ENCODE assay signal across 1 cellular context in the genomic region with DNA sequence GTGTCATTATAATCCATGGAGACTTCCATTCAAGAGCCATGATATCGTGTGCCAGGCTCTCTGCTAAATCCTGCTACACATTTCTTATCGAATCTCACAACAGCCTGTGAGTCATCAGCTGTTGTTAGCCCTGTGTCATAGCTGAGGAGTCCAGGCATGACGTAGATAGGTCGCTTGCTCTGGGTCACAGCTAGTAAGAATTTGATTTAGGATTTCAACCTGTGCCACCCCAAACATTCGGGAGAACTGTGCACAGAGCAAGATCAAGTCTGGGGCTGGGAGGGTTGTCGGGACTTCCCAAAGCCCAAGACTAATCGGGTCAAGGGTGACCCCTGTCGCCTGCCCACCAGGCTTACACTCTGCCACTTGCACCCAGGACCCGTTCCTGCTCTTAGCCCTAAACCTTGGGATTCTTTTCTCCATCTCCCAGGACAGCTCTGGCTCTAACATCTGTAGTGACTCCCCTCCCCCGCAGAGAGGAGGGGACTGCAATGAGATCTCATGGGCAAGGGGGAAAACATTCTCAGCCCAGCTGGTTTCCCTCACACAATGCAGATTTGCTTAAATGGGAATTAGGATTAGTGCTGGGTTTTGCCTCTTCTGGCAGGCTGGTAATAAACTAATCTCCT.
A peak's percentile ranks its signal among the peaks of the same experiment; 100 is the strongest.
TF ChIP-seq lines count a peak whose summit lies in the region.

No MANE protein-coding gene starts in this region.

TF ChIP-seq in K562, 482 proteins besides CTCF, POLR2A, EP300 and RAD21 (continued from another document):
- TF ChIP-seq, protein P1, sequence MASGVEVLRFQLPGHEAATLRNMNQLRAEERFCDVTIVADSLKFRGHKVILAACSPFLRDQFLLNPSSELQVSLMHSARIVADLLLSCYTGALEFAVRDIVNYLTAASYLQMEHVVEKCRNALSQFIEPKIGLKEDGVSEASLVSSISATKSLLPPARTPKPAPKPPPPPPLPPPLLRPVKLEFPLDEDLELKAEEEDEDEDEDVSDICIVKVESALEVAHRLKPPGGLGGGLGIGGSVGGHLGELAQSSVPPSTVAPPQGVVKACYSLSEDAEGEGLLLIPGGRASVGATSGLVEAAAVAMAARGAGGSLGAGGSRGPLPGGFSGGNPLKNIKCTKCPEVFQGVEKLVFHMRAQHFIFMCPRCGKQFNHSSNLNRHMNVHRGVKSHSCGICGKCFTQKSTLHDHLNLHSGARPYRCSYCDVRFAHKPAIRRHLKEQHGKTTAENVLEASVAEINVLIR (CRISPR knock-in tag; IDR thresholded peaks at IDR 0.05), result peak; percentile 69
- TF ChIP-seq MIER1 (IDR thresholded peaks at IDR 0.05; ENCODE audit: low read depth), result no peak
- peak; percentile 80 for TF ChIP-seq DPF2 (IDR thresholded peaks at IDR 0.05)
- no peak for TF ChIP-seq ZNF134 (CRISPR knock-in tag; conservative IDR thresholded peaks at IDR 0.05)
- TF ChIP-seq STAG1 (CRISPR knock-in tag; IDR thresholded peaks at IDR 0.05; ENCODE audit: borderline replicate concordance), result no peak
- no peak for TF ChIP-seq RBBP5 (IDR thresholded peaks at IDR 0.05; ENCODE audit: borderline replicate concordance, insufficient read depth, low read length, poor library complexity, severe bottlenecking)
- TF ChIP-seq TEAD1 (CRISPR knock-in tag; IDR thresholded peaks at IDR 0.05), result 0 out of 4 replicates have a peak, but pooled peaks of 1 of the 2 experiments have one; percentile 12
- TF ChIP-seq TEAD4 (IDR thresholded peaks at IDR 0.05; ENCODE audit: low read length), result peak; percentile 66
- no peak for TF ChIP-seq TEAD4 (CRISPR knock-in tag; IDR thresholded peaks at IDR 0.05; ENCODE audit: borderline replicate concordance)
- TF ChIP-seq YBX1 (IDR thresholded peaks at IDR 0.05), result no peak
- no peak for TF ChIP-seq ZNF766 (CRISPR knock-in tag; conservative IDR thresholded peaks at IDR 0.05)
- peak; percentile 55 for TF ChIP-seq FOS (IDR thresholded peaks at IDR 0.05; ENCODE audit: extremely low read depth, insufficient read length)
- TF ChIP-seq, protein P2, sequence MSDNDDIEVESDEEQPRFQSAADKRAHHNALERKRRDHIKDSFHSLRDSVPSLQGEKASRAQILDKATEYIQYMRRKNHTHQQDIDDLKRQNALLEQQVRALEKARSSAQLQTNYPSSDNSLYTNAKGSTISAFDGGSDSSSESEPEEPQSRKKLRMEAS (CRISPR knock-in tag; IDR thresholded peaks at IDR 0.05), result no peak
- TF ChIP-seq, protein P3, sequence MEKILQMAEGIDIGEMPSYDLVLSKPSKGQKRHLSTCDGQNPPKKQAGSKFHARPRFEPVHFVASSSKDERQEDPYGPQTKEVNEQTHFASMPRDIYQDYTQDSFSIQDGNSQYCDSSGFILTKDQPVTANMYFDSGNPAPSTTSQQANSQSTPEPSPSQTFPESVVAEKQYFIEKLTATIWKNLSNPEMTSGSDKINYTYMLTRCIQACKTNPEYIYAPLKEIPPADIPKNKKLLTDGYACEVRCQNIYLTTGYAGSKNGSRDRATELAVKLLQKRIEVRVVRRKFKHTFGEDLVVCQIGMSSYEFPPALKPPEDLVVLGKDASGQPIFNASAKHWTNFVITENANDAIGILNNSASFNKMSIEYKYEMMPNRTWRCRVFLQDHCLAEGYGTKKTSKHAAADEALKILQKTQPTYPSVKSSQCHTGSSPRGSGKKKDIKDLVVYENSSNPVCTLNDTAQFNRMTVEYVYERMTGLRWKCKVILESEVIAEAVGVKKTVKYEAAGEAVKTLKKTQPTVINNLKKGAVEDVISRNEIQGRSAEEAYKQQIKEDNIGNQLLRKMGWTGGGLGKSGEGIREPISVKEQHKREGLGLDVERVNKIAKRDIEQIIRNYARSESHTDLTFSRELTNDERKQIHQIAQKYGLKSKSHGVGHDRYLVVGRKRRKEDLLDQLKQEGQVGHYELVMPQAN (IDR thresholded peaks at IDR 0.05; ENCODE audit: borderline replicate concordance), result no peak
